ENCODE assay signal across 16 cellular contexts in genomic region chr7:100147278-100147677, GRCh38. TPM values are rescaled to one million over a fixed set of nuclear protein-coding genes. Genes with fewer than 3 reads are reported as not detected.
DNase-seq lines count a peak whose midpoint lies in the region; ATAC-seq and TF ChIP-seq lines count a peak whose summit lies in the region.
"Had no signal": no experiment of that assay in that cellular context is flagged by ENCODE, and none has a peak within 500 bp of the region (broad histone marks: within the 10 kb centered on the region; RNA-seq: fewer than 3 reads in every experiment).

No MANE protein-coding gene starts in this region.

- H3K27ac ChIP-seq in CD8-positive, alpha-beta T cell (ENCODE audit: low read depth, low read length) = no peak overlapping the region
- H3K27ac ChIP-seq in neutrophil = peak overlapping the region; percentile 86

- intact Hi-C loops in CD8-positive, alpha-beta T cell (cut with DNase I, micrococcal nuclease) = loop anchor here in 1 of 2 experiments (5.0 kb wide), 1 partner anchor 75 kb away; no protein-coding TSS in a partner anchor

- H3K36me3 ChIP-seq in CD8-positive, alpha-beta T cell (ENCODE audit: insufficient read depth, low read length) = no peaks in the 10 kb centered on the region
- H3K36me3 ChIP-seq in neutrophil = peaks cover 14% of the 10 kb centered on the region
- H3K36me3 ChIP-seq: BE2C had no signal

- TF ChIP-seq CTCF in CD8-positive, alpha-beta T cell (IDR thresholded peaks at IDR 0.05) = no peak
- TF ChIP-seq CTCF in neutrophil (IDR thresholded peaks at IDR 0.05) = no peak

- peaks cover 21% of the 10 kb centered on the region for H3K36me3 Mint-ChIP-seq in activated naive CD4-positive, alpha-beta T cell treated with anti-CD3 and anti-CD28 coated beads, Interleukin-2, amount 10 ng/mL, durations not matched to agents 7 days and 5 days
- H3K36me3 Mint-ChIP-seq in CD8-positive, alpha-beta T cell = peaks cover 20% of the 10 kb centered on the region
- H3K36me3 Mint-ChIP-seq in T-helper 17 cell (ENCODE audit: low read depth) = peaks cover 8% of the 10 kb centered on the region

- peaks cover 33% of the 10 kb centered on the region for H3K4me1 Mint-ChIP-seq in activated naive CD4-positive, alpha-beta T cell treated with anti-CD3 and anti-CD28 coated beads, Interleukin-2, amount 10 ng/mL, durations not matched to agents 7 days and 5 days
- peaks cover 30% of the 10 kb centered on the region for H3K4me1 Mint-ChIP-seq in CD8-positive, alpha-beta T cell (ENCODE audit: low read depth)
- H3K4me1 Mint-ChIP-seq in T-helper 17 cell = peaks cover 26% of the 10 kb centered on the region

- POLR2A ChIA-PET in CD8-positive, alpha-beta T cell (lab: Charles Lee) = interaction anchor here (0.6 to 2.4 kb wide), 5 partner anchors 15 to 692 kb away, joined by 3 to 13 read pairs (median 6); partner anchors contain the start of gene GAL3ST4

- H3K27ac Mint-ChIP-seq in activated naive CD4-positive, alpha-beta T cell treated with anti-CD3 and anti-CD28 coated beads, Interleukin-2, amount 10 ng/mL, durations not matched to agents 7 days and 5 days = peak overlapping the region; percentile 90
- peak overlapping the region; percentile 97 for H3K27ac Mint-ChIP-seq in CD8-positive, alpha-beta T cell
- H3K27ac Mint-ChIP-seq in T-helper 17 cell = peak overlapping the region; percentile 98
- H3K27ac Mint-ChIP-seq: GM23338, HFFc6 had no signal

- ATAC-seq in CD8-positive, alpha-beta T cell = no peak
- ATAC-seq in T-helper 17 cell (no peak), HG02885 (IDR thresholded peaks at IDR 0.05; ENCODE audit: poor library complexity, unreplicated experiment) (no peak), GM18861 (IDR thresholded peaks at IDR 0.05; ENCODE audit: unreplicated experiment) (no peak)
- ATAC-seq: GM23338 had no signal

- H3K9me3 Mint-ChIP-seq in activated naive CD4-positive, alpha-beta T cell treated with anti-CD3 and anti-CD28 coated beads, Interleukin-2, amount 10 ng/mL, durations not matched to agents 7 days and 5 days = no peaks in the 10 kb centered on the region
- no peaks in the 10 kb centered on the region for H3K9me3 Mint-ChIP-seq in CD8-positive, alpha-beta T cell
- H3K9me3 Mint-ChIP-seq: CD4-positive, CD25-positive, alpha-beta regulatory T cell; HFFc6 had no signal

- peaks cover 23% of the 10 kb centered on the region for H3K4me1 ChIP-seq in CD8-positive, alpha-beta T cell (ENCODE audit: insufficient read depth, low read length)
- peaks cover 68 to 71% of the 10 kb centered on the region in 2 experiments for H3K4me1 ChIP-seq in neutrophil (ENCODE audit: control insufficient read depth in 1 of 2, insufficient read depth in 1 of 2, low read depth in 1 of 2, low read length in 1 of 2)
- H3K4me1 ChIP-seq: BE2C had no signal

- no peaks in the 10 kb centered on the region for H3K9me3 ChIP-seq in CD8-positive, alpha-beta T cell (ENCODE audit: low read length)
- H3K9me3 ChIP-seq in T-helper 17 cell (ENCODE audit: control insufficient read depth, low read length, poor library complexity, severe bottlenecking) (no peaks in the 10 kb centered on the region), neutrophil (no peaks in the 10 kb centered on the region)
- H3K9me3 ChIP-seq: BE2C had no signal

- no peak overlapping the region for H3K4me3 ChIP-seq in CD8-positive, alpha-beta T cell (ENCODE audit: low read depth, low read length)
- peak overlapping the region in 1 of 2 experiments; percentile 21 for H3K4me3 ChIP-seq in neutrophil (ENCODE audit: low read depth in 1 of 2, low read length in 1 of 2)

- DNase-seq in activated naive CD4-positive, alpha-beta T cell treated with anti-CD3 and anti-CD28 coated beads, Interleukin-2, amount 10 ng/mL, durations not matched to agents 7 days and 5 days = no peak
- no peak for DNase-seq in activated naive CD4-positive, alpha-beta T cell treated with anti-CD3 and anti-CD28 coated beads, Interleukin-2, amount 50 U/mL, for 16 hours
- DNase-seq in CD8-positive, alpha-beta T cell = no peak
- DNase-seq in T-helper 17 cell = no peak
- DNase-seq: BE2C; C1 segment of cervical spinal cord; CD4-positive, CD25-positive, alpha-beta regulatory T cell; DMS153; DMS79; GF-D8; HCEC 1CT; HFFc6 had no signal

- H3K27me3 ChIP-seq in CD8-positive, alpha-beta T cell (ENCODE audit: insufficient read depth, low read length) = no peaks in the 10 kb centered on the region
- no peaks in the 10 kb centered on the region for H3K27me3 ChIP-seq in neutrophil
- H3K27me3 ChIP-seq: BE2C had no signal

- H3K4me3 Mint-ChIP-seq in activated naive CD4-positive, alpha-beta T cell treated with anti-CD3 and anti-CD28 coated beads, Interleukin-2, amount 10 ng/mL, durations not matched to agents 7 days and 5 days = no peak overlapping the region
- no peak overlapping the region for H3K4me3 Mint-ChIP-seq in CD8-positive, alpha-beta T cell
- H3K4me3 Mint-ChIP-seq in T-helper 17 cell = no peak overlapping the region
- H3K4me3 Mint-ChIP-seq: GM23338 had no signal

- no peaks in the 10 kb centered on the region for H3K27me3 Mint-ChIP-seq in activated naive CD4-positive, alpha-beta T cell treated with anti-CD3 and anti-CD28 coated beads, Interleukin-2, amount 10 ng/mL, durations not matched to agents 7 days and 5 days
- no peaks in the 10 kb centered on the region for H3K27me3 Mint-ChIP-seq in CD8-positive, alpha-beta T cell (ENCODE audit: low read depth)
- H3K27me3 Mint-ChIP-seq in T-helper 17 cell = no peaks in the 10 kb centered on the region

- CTCF ChIA-PET in activated naive CD4-positive, alpha-beta T cell treated with anti-CD3 and anti-CD28 coated beads, Interleukin-2, amount 10 ng/mL, durations not matched to agents 7 days and 5 days (lab: Charles Lee) = interaction anchor here (0.9 to 2.7 kb wide), 3 partner anchors 9 to 17 kb away, joined by 3 to 13 read pairs (median 11); no protein-coding TSS in a partner anchor
- CTCF ChIA-PET in CD8-positive, alpha-beta T cell (lab: Charles Lee) = interaction anchor here (1.1 to 3.5 kb wide), 6 partner anchors 10 to 71 kb away, joined by 3 to 19 read pairs (median 8); no protein-coding TSS in a partner anchor

RNA-seq across cellular contexts. Expression of gene LAMTOR4, which starts 1.4 kb away (rescaled TPM):
- total RNA-seq in CD8-positive, alpha-beta T cell = 10 to 100 TPM; 68.4 to 83.1 TPM
- total RNA-seq in T-helper 17 cell = 100 to 1,000 TPM; 124 to 135 TPM

RNA-seq across cellular contexts. Expression of gene TRAPPC14, which starts 11.2 kb away (rescaled TPM):
- total RNA-seq in CD8-positive, alpha-beta T cell = 10 to 100 TPM; 40.6 to 47.1 TPM
- 10 to 100 TPM; 45.8 to 46.9 TPM for total RNA-seq in T-helper 17 cell

RNA-seq across cellular contexts. Expression of gene MBLAC1, which starts 20.5 kb away (rescaled TPM):
- 1 to 10 TPM; 4.2 to 4.6 TPM for total RNA-seq in CD8-positive, alpha-beta T cell
- total RNA-seq in T-helper 17 cell = 1 to 10 TPM; 4.0 to 4.2 TPM

RNA-seq across cellular contexts. Expression of gene GAL3ST4, which starts 21.1 kb away (rescaled TPM):
- 10 to 100 TPM; 10.2 to 11.5 TPM for total RNA-seq in CD8-positive, alpha-beta T cell
- total RNA-seq in T-helper 17 cell = 1 to 10 TPM; 5.0 to 6.5 TPM

RNA-seq across cellular contexts. Expression of gene CNPY4, which starts 27.8 kb away (rescaled TPM):
- total RNA-seq in CD8-positive, alpha-beta T cell = 10 to 100 TPM; 21.4 to 24.4 TPM
- 10 to 100 TPM; 22.5 to 22.6 TPM for total RNA-seq in T-helper 17 cell
